Comparison of ENCODE assay signal across 1 cellular context in the genomic region with DNA sequence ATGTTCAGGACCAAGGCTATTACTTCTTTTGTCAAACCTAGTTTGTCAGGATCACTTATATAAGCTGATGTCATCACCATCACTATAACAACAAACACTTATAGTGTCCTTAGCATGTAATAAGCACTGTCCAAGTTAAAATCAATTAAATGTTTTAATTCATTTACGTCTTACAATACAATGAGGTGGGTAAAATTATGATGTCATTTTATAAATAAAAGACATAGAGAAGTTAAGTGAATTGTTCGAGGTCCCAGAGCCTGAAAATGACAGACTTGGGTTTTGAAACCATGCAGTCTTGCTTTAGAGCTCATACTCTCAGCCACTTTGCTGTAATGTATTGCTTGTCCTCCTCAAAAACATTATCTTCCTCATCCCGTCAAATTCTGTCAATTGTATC.
TF ChIP-seq lines count a peak whose summit lies in the region.

No MANE protein-coding gene starts in this region.

TF ChIP-seq in HepG2, 621 proteins besides CTCF, POLR2A, EP300 and RAD21:
- TF ChIP-seq ATF7 (IDR thresholded peaks at IDR 0.05) (peak; percentile 86), ATF7 (CRISPR knock-in tag; IDR thresholded peaks at IDR 0.05) (no peak), FLYWCH1 (CRISPR knock-in tag; IDR thresholded peaks at IDR 0.05) (no peak)
